ENCODE assay signal across 1 cellular context in genomic region chr6:158566207-158566818, GRCh38.
TF ChIP-seq lines count a peak whose summit lies in the region.

No MANE protein-coding gene starts in this region.

TF ChIP-seq in HepG2, 621 proteins besides CTCF, POLR2A, EP300 and RAD21:
- TF ChIP-seq AKNA (CRISPR knock-in tag; IDR thresholded peaks at IDR 0.05; ENCODE audit: borderline replicate concordance): no peak
- TF ChIP-seq PCBP2 (optimal IDR thresholded peaks at IDR 0.05; ENCODE audit: low read depth, low read length, poor library complexity, severe bottlenecking): peak; percentile 79
- peak; percentile 99 for TF ChIP-seq ZKSCAN5 (CRISPR knock-in tag; IDR thresholded peaks at IDR 0.05)
- TF ChIP-seq YY1 (IDR thresholded peaks at IDR 0.05; ENCODE audit: insufficient read depth, insufficient replicate concordance, low read depth, low read length): no peak
TF ChIP-seq in HepG2: peak in this region for 2.
